In genomic region chr4:99202094-99202493, GRCh38 we compare ENCODE assay signal across 21 cellular contexts. TPM values are rescaled to one million over a fixed set of nuclear protein-coding genes. Genes with fewer than 3 reads are reported as not detected.
DNase-seq lines count a peak whose midpoint lies in the region; ATAC-seq and TF ChIP-seq lines count a peak whose summit lies in the region.
"Had no signal": no experiment of that assay in that cellular context is flagged by ENCODE, and none has a peak within 500 bp of the region (broad histone marks: within the 10 kb centered on the region; RNA-seq: fewer than 3 reads in every experiment).

No MANE protein-coding gene starts in this region.

- H3K4me1 ChIP-seq in esophagus squamous epithelium (peaks cover 0 to 43% (median 7%) of the 10 kb centered on the region in 3 donors), ovary (ENCODE audit: insufficient read depth) (peaks cover 7% of the 10 kb centered on the region), uterus (peaks cover 0 to 16% of the 10 kb centered on the region in 2 donors)

- peak overlapping the region; percentile 35 to 72 (median 56) for H3K27ac ChIP-seq in esophagus squamous epithelium
- peak overlapping the region; percentile 12 to 46 for H3K27ac ChIP-seq in ovary
- H3K27ac ChIP-seq in uterus, result peak overlapping the region; percentile 69 to 79
- H3K27ac ChIP-seq: WERI-Rb-1 had no signal

- DNase-seq in esophagus squamous epithelium (lab: John Stamatoyannopoulos, UW) (no peak), left colon (no peak), ovary (no peak), uterus (no peak), HCEC 1CT (no peak), head of caudate nucleus (no peak)
- no peak for DNase-seq in activated effector memory CD4-positive, alpha-beta T cell treated with Interleukin-2 at 50 U/mL for 16 hours
- DNase-seq: activated CD4-positive, alpha-beta T cell treated with anti-CD3 and anti-CD28 coated beads, Interleukin-2, amount 10 ng/mL, durations not matched to agents 7 days and 5 days; activated CD8-positive, alpha-beta memory T cell treated with anti-CD3 and anti-CD28 coated beads, Interleukin-2, amount 10 ng/mL, durations not matched to agents 7 days and 5 days; CD4-positive, CD25-positive, alpha-beta regulatory T cell; effector memory CD8-positive, alpha-beta T cell; NCI-H510A; nucleus accumbens; SK-N-SH; substantia nigra; WERI-Rb-1 had no signal

- ATAC-seq in left colon, result peak; percentile 60
- ATAC-seq: activated CD8-positive, alpha-beta memory T cell treated with anti-CD3 and anti-CD28 coated beads, Interleukin-2, amount 10 ng/mL, durations not matched to agents 7 days and 5 days; effector memory CD8-positive, alpha-beta T cell had no signal

- H3K4me3 ChIP-seq in esophagus squamous epithelium (no peak overlapping the region), ovary (no peak overlapping the region), uterus (no peak overlapping the region)

- intact Hi-C loops in esophagus squamous epithelium (cut with DNase I) (loop anchor here (10.0 kb wide), 1 partner anchor 203 kb away; no protein-coding TSS in a partner anchor), left colon (cut with DNase I, micrococcal nuclease) (loop anchor here in 1 of 2 donors (5.0 kb wide), 1 partner anchor 200 kb away; no protein-coding TSS in a partner anchor), ovary (cut with DNase I) (loop anchor here in 3 of 4 donors (5.0 to 10.0 kb wide), 2 partner anchors 123 to 200 kb away; partner anchors contain the start of gene ADH1B (in 1 of the 3)), uterus (cut with DNase I; ENCODE audit: low total_unique reads) (no loop called here), head of caudate nucleus (cut with DNase I) (no loop called here)

- no peak for TF ChIP-seq EP300 in ovary (IDR thresholded peaks at IDR 0.05)

- H3K36me3 ChIP-seq in esophagus squamous epithelium (no peaks in the 10 kb centered on the region), ovary (no peaks in the 10 kb centered on the region), uterus (no peaks in the 10 kb centered on the region)
- H3K36me3 ChIP-seq: WERI-Rb-1 had no signal

- TF ChIP-seq POLR2A in esophagus squamous epithelium (IDR thresholded peaks at IDR 0.05) (no peak), ovary (IDR thresholded peaks at IDR 0.05) (no peak), uterus (IDR thresholded peaks at IDR 0.05) (no peak)

- no peaks in the 10 kb centered on the region for H3K9me3 ChIP-seq in esophagus squamous epithelium
- H3K9me3 ChIP-seq in ovary, result no peaks in the 10 kb centered on the region
- no peaks in the 10 kb centered on the region for H3K9me3 ChIP-seq in uterus
- H3K9me3 ChIP-seq: SK-N-SH had no signal

- no peaks in the 10 kb centered on the region for H3K27me3 ChIP-seq in esophagus squamous epithelium
- no peaks in the 10 kb centered on the region for H3K27me3 ChIP-seq in ovary
- no peaks in the 10 kb centered on the region for H3K27me3 ChIP-seq in uterus

- TF ChIP-seq CTCF in esophagus squamous epithelium (IDR thresholded peaks at IDR 0.05) (no peak), ovary (IDR thresholded peaks at IDR 0.05) (no peak), uterus (IDR thresholded peaks at IDR 0.05) (no peak)

RNA-seq across cellular contexts. Expression of gene ADH6, which starts 17.0 kb away (rescaled TPM):
- total RNA-seq in esophagus squamous epithelium (not detected), left colon (10 to 100 TPM; 13.8 to 14.3 TPM), ovary (under 1 TPM in 3 of 7 donors, not detected in 4; 0.37 to 0.57 (median 0.56) TPM), uterus (1 to 10 TPM in 1 of 4 donors, not detected in 3; 3.4 TPM)
- polyA plus RNA-seq in ovary, result under 1 TPM; 0.12 to 0.18 TPM
- total RNA-seq: activated CD4-positive, alpha-beta T cell treated with anti-CD3 and anti-CD28 coated beads, Interleukin-2, amount 10 ng/mL, durations not matched to agents 7 days and 5 days; activated CD8-positive, alpha-beta memory T cell treated with anti-CD3 and anti-CD28 coated beads, Interleukin-2, amount 10 ng/mL, durations not matched to agents 7 days and 5 days; activated T-helper 1 cell treated with anti-CD3 and anti-CD28 coated beads, Interleukin-12 subunit alpha, Interleukin-12 subunit beta, Interleukin-2, Interleukin-4 antibody, amounts not matched to agents 30 ng/mL and 10 ng/mL and 1 ng/mL, durations not matched to agents 14 hours and 24 hours and 36 hours; CD4-positive, CD25-positive, alpha-beta regulatory T cell; glomerular endothelial cell; H4; M059J had no signal
- polyA plus RNA-seq: CD4-positive, CD25-positive, alpha-beta regulatory T cell; IgD-negative memory B cell; SK-N-SH had no signal

RNA-seq across cellular contexts. Expression of gene ADH4, which starts 58.0 kb away (rescaled TPM):
- 1 to 10 TPM in 2 of 4 donors, not detected in 2; 1.9 to 6.2 TPM for total RNA-seq in esophagus squamous epithelium
- total RNA-seq in left colon, result 1 to 10 TPM in 1 of 2 donors, under 1 TPM in 1; 0.31 to 2.8 TPM
- total RNA-seq in ovary, result under 1 TPM in 2 of 7 donors, not detected in 5; 0.33 to 0.72 TPM
- polyA plus RNA-seq in ovary, result under 1 TPM in 1 of 2 donors, not detected in 1; 0.04 TPM
- 1 to 10 TPM in 1 of 4 donors, not detected in 3; 3.2 TPM for total RNA-seq in uterus
- total RNA-seq: activated CD4-positive, alpha-beta T cell treated with anti-CD3 and anti-CD28 coated beads, Interleukin-2, amount 10 ng/mL, durations not matched to agents 7 days and 5 days; activated CD8-positive, alpha-beta memory T cell treated with anti-CD3 and anti-CD28 coated beads, Interleukin-2, amount 10 ng/mL, durations not matched to agents 7 days and 5 days; activated T-helper 1 cell treated with anti-CD3 and anti-CD28 coated beads, Interleukin-12 subunit alpha, Interleukin-12 subunit beta, Interleukin-2, Interleukin-4 antibody, amounts not matched to agents 30 ng/mL and 10 ng/mL and 1 ng/mL, durations not matched to agents 14 hours and 24 hours and 36 hours; CD4-positive, CD25-positive, alpha-beta regulatory T cell; glomerular endothelial cell; H4; M059J had no signal
- polyA plus RNA-seq: CD4-positive, CD25-positive, alpha-beta regulatory T cell; IgD-negative memory B cell; SK-N-SH had no signal

Comparison
In these comparisons a context has a peak if more than half of its experiments do, and no peak if none do; other contexts are left out.
1. intact Hi-C loops: an anchor here in esophagus squamous epithelium (10.0 kb wide) and ovary (5.0 to 10.0 kb wide); none called in uterus and head of caudate nucleus.